Comparison of ENCODE assay signal across 20 cellular contexts in genomic region chr3:72388117-72388516, GRCh38. TPM values are rescaled to one million over a fixed set of nuclear protein-coding genes. Genes with fewer than 3 reads are reported as not detected.
DNase-seq lines count a peak whose midpoint lies in the region; ATAC-seq, FAIRE-seq and TF ChIP-seq lines count a peak whose summit lies in the region.
"Had no signal": no experiment of that assay in that cellular context is flagged by ENCODE, and none has a peak within 500 bp of the region (broad histone marks: within the 10 kb centered on the region; RNA-seq: fewer than 3 reads in every experiment).

No MANE protein-coding gene starts in this region.

- CTCF ChIA-PET in Caco-2 (lab: Charles Lee) = no interaction called here

- DNase-seq in Caco-2 (no peak), T-helper 17 cell (no peak), endodermal cell (no peak), small intestine (no peak), left lung (no peak)
- DNase-seq in stimulated activated effector memory CD8-positive, alpha-beta T cell treated with anti-CD3 and anti-CD28 coated beads, Interleukin-12 subunit alpha, Interleukin-12 subunit beta, amount 100 ng/mL, for 72 hours (ENCODE audit: low spot score in 2 of 2) = no peak
- DNase-seq: C1 segment of cervical spinal cord, COR-L47, KBM-7, NCI-H1105 treated with DMSO at 0.1 percent for 48 hours, NCI-H1694, NCI-H2081 treated with DMSO at 0.1 percent for 48 hours, NCI-H446 treated with DMSO at 0.1 percent for 48 hours, NCI-H69, Right ventricle myocardium superior had no signal

- ATAC-seq in T-helper 17 cell (no peak), HG02798 (IDR thresholded peaks at IDR 0.05; ENCODE audit: poor library complexity, unreplicated experiment) (no peak), left lung (no peak)
- no peak for ATAC-seq in stimulated activated effector memory CD8-positive, alpha-beta T cell treated with anti-CD3 and anti-CD28 coated beads, Interleukin-12 subunit alpha, Interleukin-12 subunit beta, amount 100 ng/mL, for 72 hours

- H3K27ac ChIP-seq in endodermal cell (ENCODE audit: low read depth, low read length) (no peak overlapping the region), small intestine (ENCODE audit: low read depth in 1 of 2, low read length in 1 of 2) (no peak overlapping the region), left lung (no peak overlapping the region)
- H3K27ac ChIP-seq: SK-N-MC had no signal

- intact Hi-C loops in Caco-2 (cut with micrococcal nuclease; ENCODE audit: unreplicated experiment) = no loop called here
- intact Hi-C loops in left lung (cut with DNase I) = loop anchor here in 1 of 2 donors (10.0 kb wide), 1 partner anchor 57 kb away; the partner anchor contains the start of gene RYBP

- H3K36me3 Mint-ChIP-seq in Caco-2 (ENCODE audit: insufficient read depth, unreplicated experiment) = peaks cover 12% of the 10 kb centered on the region
- no peaks in the 10 kb centered on the region for H3K36me3 Mint-ChIP-seq in T-helper 17 cell (ENCODE audit: low read depth)
- no peaks in the 10 kb centered on the region for H3K36me3 Mint-ChIP-seq in endodermal cell (ENCODE audit: low read depth)
- H3K36me3 Mint-ChIP-seq in stimulated activated effector memory CD8-positive, alpha-beta T cell treated with anti-CD3 and anti-CD28 coated beads, Interleukin-12 subunit alpha, Interleukin-12 subunit beta, amount 100 ng/mL, for 72 hours = peaks cover 32% of the 10 kb centered on the region

- peaks cover 85% of the 10 kb centered on the region for H3K4me1 ChIP-seq in Caco-2
- peaks cover 13% of the 10 kb centered on the region for H3K4me1 ChIP-seq in endodermal cell (ENCODE audit: control insufficient read depth, insufficient read depth, low read length)
- peaks cover 21 to 33% of the 10 kb centered on the region in 2 donors for H3K4me1 ChIP-seq in small intestine (ENCODE audit: control insufficient read depth in 2 of 2, insufficient read depth in 1 of 2, low read depth in 1 of 2, low read length in 1 of 2)
- peaks cover 6 to 71% of the 10 kb centered on the region in 2 donors for H3K4me1 ChIP-seq in left lung

- H3K36me3 ChIP-seq in Caco-2 (ENCODE audit: control insufficient read depth, insufficient read depth, low read length) = no peaks in the 10 kb centered on the region
- H3K36me3 ChIP-seq in endodermal cell (ENCODE audit: control insufficient read depth, insufficient read depth, low read length) = no peaks in the 10 kb centered on the region
- H3K36me3 ChIP-seq in small intestine (ENCODE audit: control insufficient read depth in 2 of 2, insufficient read depth in 2 of 2, low read length in 2 of 2) = no peaks in the 10 kb centered on the region
- H3K36me3 ChIP-seq in left lung = no peaks in the 10 kb centered on the region

- no peaks in the 10 kb centered on the region for H3K9me3 Mint-ChIP-seq in Caco-2 (ENCODE audit: unreplicated experiment)
- no peaks in the 10 kb centered on the region for H3K9me3 Mint-ChIP-seq in endodermal cell
- H3K9me3 Mint-ChIP-seq in stimulated activated effector memory CD8-positive, alpha-beta T cell treated with anti-CD3 and anti-CD28 coated beads, Interleukin-12 subunit alpha, Interleukin-12 subunit beta, amount 100 ng/mL, for 72 hours = no peaks in the 10 kb centered on the region

- no peak for TF ChIP-seq CTCF in Caco-2 (IDR thresholded peaks at IDR 0.05; ENCODE audit: insufficient read depth in 1 of 2, low read depth in 1 of 2, low read length in 1 of 2, severe bottlenecking in 1 of 2, unreplicated experiment in 1 of 2)
- peak; percentile 43 for TF ChIP-seq CTCF in endodermal cell (conservative IDR thresholded peaks at IDR 0.05)
- TF ChIP-seq CTCF in left lung (IDR thresholded peaks at IDR 0.05) = no peak

- 83 to 92% methylated on average over 1 to 4 of the region's 4 CpGs for WGBS in endodermal cell (ENCODE audit: insufficient coverage in 1 of 2, insufficient read length in 1 of 2), 2 experiments
- WGBS in small intestine, 3 donors = 92 to 93% (median 93%) methylated on average over 4 of the region's 4 CpGs

- H3K27me3 Mint-ChIP-seq in Caco-2 (ENCODE audit: insufficient read depth, unreplicated experiment) (no peaks in the 10 kb centered on the region), T-helper 17 cell (no peaks in the 10 kb centered on the region), endodermal cell (ENCODE audit: insufficient read depth) (no peaks in the 10 kb centered on the region)

- FAIRE-seq in small intestine (lab: Jason Lieb, UNC) = no peak
- FAIRE-seq: G401.6, H54, RCC 7860 had no signal

- H3K27ac Mint-ChIP-seq in Caco-2 (ENCODE audit: unreplicated experiment) = peak overlapping the region; percentile 6
- H3K27ac Mint-ChIP-seq in T-helper 17 cell = peak overlapping the region; percentile 12
- no peak overlapping the region for H3K27ac Mint-ChIP-seq in endodermal cell
- peak overlapping the region; percentile 18 for H3K27ac Mint-ChIP-seq in stimulated activated effector memory CD8-positive, alpha-beta T cell treated with anti-CD3 and anti-CD28 coated beads, Interleukin-12 subunit alpha, Interleukin-12 subunit beta, amount 100 ng/mL, for 72 hours

- H3K4me3 ChIP-seq in Caco-2 (ENCODE audit: low read depth, low read length) (no peak overlapping the region), endodermal cell (ENCODE audit: low read length) (no peak overlapping the region), small intestine (ENCODE audit: low read depth in 1 of 2, low read length in 2 of 2) (no peak overlapping the region), left lung (no peak overlapping the region)
- H3K4me3 ChIP-seq: SK-N-MC had no signal

- no peaks in the 10 kb centered on the region for H3K9me3 ChIP-seq in Caco-2
- no peaks in the 10 kb centered on the region for H3K9me3 ChIP-seq in T-helper 17 cell (ENCODE audit: control insufficient read depth, low read length, poor library complexity, severe bottlenecking)
- no peaks in the 10 kb centered on the region for H3K9me3 ChIP-seq in endodermal cell (ENCODE audit: control insufficient read depth, low read length)
- no peaks in the 10 kb centered on the region for H3K9me3 ChIP-seq in small intestine (ENCODE audit: control insufficient read depth, low read depth)
- no peaks in the 10 kb centered on the region for H3K9me3 ChIP-seq in left lung

- no TSS peak for BruUV-seq in Caco-2 (replicated peaks; lab: Mats Ljungman, UMichigan)

- no peak overlapping the region for H3K9ac ChIP-seq in endodermal cell (ENCODE audit: extremely low read depth, low read length, poor library complexity, severe bottlenecking)

- no peaks in the 10 kb centered on the region for H3K27me3 ChIP-seq in Caco-2 (replicated peaks; ENCODE audit: control insufficient read depth, insufficient read depth, low read length)
- H3K27me3 ChIP-seq in endodermal cell (ENCODE audit: control insufficient read depth, insufficient read depth, low read length, poor library complexity, severe bottlenecking) = peaks cover 10% of the 10 kb centered on the region
- H3K27me3 ChIP-seq in small intestine (ENCODE audit: control insufficient read depth in 2 of 2, insufficient read depth in 2 of 2, low read length in 2 of 2) = no peaks in the 10 kb centered on the region
- no peaks in the 10 kb centered on the region for H3K27me3 ChIP-seq in left lung

- POLR2A ChIA-PET in Caco-2 (lab: Charles Lee) = no interaction called here

- H3K4me3 Mint-ChIP-seq in Caco-2 (ENCODE audit: unreplicated experiment) (no peak overlapping the region), T-helper 17 cell (no peak overlapping the region), endodermal cell (no peak overlapping the region)
- H3K4me3 Mint-ChIP-seq in stimulated activated effector memory CD8-positive, alpha-beta T cell treated with anti-CD3 and anti-CD28 coated beads, Interleukin-12 subunit alpha, Interleukin-12 subunit beta, amount 100 ng/mL, for 72 hours = no peak overlapping the region

- H3K4me1 Mint-ChIP-seq in Caco-2 (ENCODE audit: low read depth, unreplicated experiment) = peaks cover 47% of the 10 kb centered on the region
- peaks cover 49% of the 10 kb centered on the region for H3K4me1 Mint-ChIP-seq in T-helper 17 cell
- H3K4me1 Mint-ChIP-seq in endodermal cell = peaks cover 54% of the 10 kb centered on the region
- H3K4me1 Mint-ChIP-seq in stimulated activated effector memory CD8-positive, alpha-beta T cell treated with anti-CD3 and anti-CD28 coated beads, Interleukin-12 subunit alpha, Interleukin-12 subunit beta, amount 100 ng/mL, for 72 hours = peaks cover 60% of the 10 kb centered on the region

RNA-seq across cellular contexts. Expression of gene RYBP, which starts 58.3 kb away (rescaled TPM):
- total RNA-seq in Caco-2 (2022) (13.2 and 13.9 TPM in 2 replicates), T-helper 17 cell (10 to 100 TPM in 1 of 2 donors, 1 to 10 TPM in 1; 8.9 to 14.5 TPM), endodermal cell (10 to 100 TPM; 25.7 to 30.9 TPM), left lung (10 to 100 TPM; 15.2 to 17.6 TPM)
- polyA plus RNA-seq in endodermal cell (2013, experiment 1 of 2) = 19.5 TPM
- polyA plus RNA-seq in endodermal cell (2013, experiment 2 of 2) = 18.7 TPM
- 1 to 10 TPM; 7.2 to 7.6 (median 7.4) TPM for polyA plus RNA-seq in small intestine
